In genomic region chr1:205026181-205026580, GRCh38 we compare ENCODE assay signal across 1 cellular context.
TF ChIP-seq lines count a peak whose summit lies in the region.

No MANE protein-coding gene starts in this region.

TF ChIP-seq in H1, 55 proteins besides CTCF, POLR2A, EP300 and RAD21:
- TF ChIP-seq SIN3A (conservative IDR thresholded peaks at IDR 0.05 in 1 of 2, IDR thresholded peaks at IDR 0.05 in 1 of 2; ENCODE audit: low read depth in 1 of 2, low read length in 2 of 2) (no peak), USF2 (IDR thresholded peaks at IDR 0.05; ENCODE audit: low read length) (no peak), KDM1A (IDR thresholded peaks at IDR 0.05; ENCODE audit: borderline replicate concordance, low read length) (no peak), NANOG (IDR thresholded peaks at IDR 0.05; ENCODE audit: insufficient read depth, low read depth, low read length, poor library complexity, severe bottlenecking) (no peak), KDM4A (IDR thresholded peaks at IDR 0.05; ENCODE audit: low read depth, low read length, severe bottlenecking) (no peak), BRCA1 (IDR thresholded peaks at IDR 0.05; ENCODE audit: low read depth, low read length) (no peak), CHD7 (IDR thresholded peaks at IDR 0.05; ENCODE audit: insufficient replicate concordance, low read length) (no peak), CEBPB (IDR thresholded peaks at IDR 0.05; ENCODE audit: low read depth, low read length) (no peak), SUZ12 (IDR thresholded peaks at IDR 0.05; ENCODE audit: low read length) (no peak), SAP30 (IDR thresholded peaks at IDR 0.05; ENCODE audit: insufficient read depth, insufficient replicate concordance, low read length) (no peak), JUN (IDR thresholded peaks at IDR 0.05; ENCODE audit: low read depth, low read length) (no peak), PHF8 (conservative IDR thresholded peaks at IDR 0.05; ENCODE audit: low read depth, low read length) (no peak), POLR2AphosphoS5 (IDR thresholded peaks at IDR 0.05; ENCODE audit: low read depth, low read length) (no peak), EZH2 (IDR thresholded peaks at IDR 0.05; ENCODE audit: low read depth, low read length, severe bottlenecking) (no peak), JUND (IDR thresholded peaks at IDR 0.05; ENCODE audit: low read length) (no peak), YY1 (IDR thresholded peaks at IDR 0.05; ENCODE audit: low read depth, low read length) (no peak), RNF2 (IDR thresholded peaks at IDR 0.05; ENCODE audit: borderline replicate concordance, low read depth, low read length, missing control alignments, poor library complexity, severe bottlenecking) (no peak), SP1 (IDR thresholded peaks at IDR 0.05; ENCODE audit: low read depth, low read length) (no peak), FOSL1 (IDR thresholded peaks at IDR 0.05; ENCODE audit: insufficient read depth, low read depth, low read length) (no peak)
- TF ChIP-seq, protein P1, sequence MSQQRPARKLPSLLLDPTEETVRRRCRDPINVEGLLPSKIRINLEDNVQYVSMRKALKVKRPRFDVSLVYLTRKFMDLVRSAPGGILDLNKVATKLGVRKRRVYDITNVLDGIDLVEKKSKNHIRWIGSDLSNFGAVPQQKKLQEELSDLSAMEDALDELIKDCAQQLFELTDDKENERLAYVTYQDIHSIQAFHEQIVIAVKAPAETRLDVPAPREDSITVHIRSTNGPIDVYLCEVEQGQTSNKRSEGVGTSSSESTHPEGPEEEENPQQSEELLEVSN (IDR thresholded peaks at IDR 0.05), result no peak
